ENCODE assay signal across 16 cellular contexts in the genomic region with DNA sequence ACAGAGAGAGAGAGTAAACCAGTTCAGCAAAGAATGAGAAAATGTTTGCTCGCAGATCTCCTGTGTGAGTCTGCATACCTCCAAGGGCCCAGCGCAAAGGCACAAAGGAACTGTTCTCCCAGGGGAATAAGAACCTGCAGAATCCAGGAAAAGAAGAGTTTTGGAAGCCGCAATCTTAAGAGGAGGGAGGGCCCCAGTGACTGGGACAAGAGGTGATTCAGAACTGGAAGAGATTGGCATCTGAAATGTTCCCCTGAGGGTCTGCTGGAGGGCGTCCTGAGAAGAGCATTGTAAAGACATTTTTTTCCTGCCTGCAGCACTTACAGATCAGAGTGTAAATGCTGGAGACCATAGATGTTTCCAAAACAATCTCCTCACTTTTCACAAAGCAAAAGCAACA. TPM values are rescaled to one million over a fixed set of nuclear protein-coding genes. Genes with fewer than 3 reads are reported as not detected.
A peak's percentile ranks its signal among the peaks of the same experiment; 100 is the strongest.
DNase-seq lines count a peak whose midpoint lies in the region; ATAC-seq and TF ChIP-seq lines count a peak whose summit lies in the region.
"Had no signal": no experiment of that assay in that cellular context is flagged by ENCODE, and none has a peak within 500 bp of the region (broad histone marks: within the 10 kb centered on the region; RNA-seq: fewer than 3 reads in every experiment).

No MANE protein-coding gene starts in this region.

- no peak for TF ChIP-seq EP300 in transverse colon (IDR thresholded peaks at IDR 0.05; ENCODE audit: low read depth)

- H3K4me3 ChIP-seq in CD8-positive, alpha-beta T cell (ENCODE audit: low read depth, low read length), result no peak overlapping the region
- no peak overlapping the region for H3K4me3 ChIP-seq in mesendoderm (ENCODE audit: low read length)
- no peak overlapping the region for H3K4me3 ChIP-seq in neuronal stem cell (ENCODE audit: low read length in 2 of 2)
- H3K4me3 ChIP-seq in transverse colon, result no peak overlapping the region
- H3K4me3 ChIP-seq: A549 had no signal

- peak overlapping the region; percentile 14 for H3K27ac Mint-ChIP-seq in CD8-positive, alpha-beta T cell
- H3K27ac Mint-ChIP-seq: CD4-positive, alpha-beta memory T cell; HFFc6 had no signal

- H4K91ac ChIP-seq in neuronal stem cell (ENCODE audit: low read depth, low read length, poor library complexity), result no peak overlapping the region

- H2AK5ac ChIP-seq in mesendoderm (ENCODE audit: low read length) (no peak overlapping the region), neuronal stem cell (ENCODE audit: low read depth, low read length) (no peak overlapping the region)

- TF ChIP-seq CTCF in CD8-positive, alpha-beta T cell (IDR thresholded peaks at IDR 0.05), result no peak
- TF ChIP-seq CTCF in transverse colon (IDR thresholded peaks at IDR 0.05), result no peak

- H3K9me3 ChIP-seq in CD8-positive, alpha-beta T cell (ENCODE audit: low read length), result no peaks in the 10 kb centered on the region
- H3K9me3 ChIP-seq in neuronal stem cell (replicated peaks in 1 of 2; ENCODE audit: control insufficient read depth in 2 of 2, insufficient read depth in 1 of 2, low read depth in 1 of 2, low read length in 2 of 2) (peaks cover 0 to 2% of the 10 kb centered on the region in 2 donors), transverse colon (no peaks in the 10 kb centered on the region)
- H3K9me3 ChIP-seq: A549, BE2C, Caco-2 had no signal

- CTCF ChIA-PET in CD8-positive, alpha-beta T cell (lab: Charles Lee), result no interaction called here

- H3K9ac ChIP-seq in mesendoderm (ENCODE audit: low read length) (no peak overlapping the region), neuronal stem cell (ENCODE audit: low read depth, low read length, poor library complexity) (no peak overlapping the region)

- peaks cover 15% of the 10 kb centered on the region for H3K79me1 ChIP-seq in mesendoderm (ENCODE audit: low read length)
- H3K79me1 ChIP-seq in neuronal stem cell (ENCODE audit: low read depth, low read length), result peaks cover 2% of the 10 kb centered on the region

- H3K18ac ChIP-seq in mesendoderm (ENCODE audit: low read length) (no peak overlapping the region), neuronal stem cell (ENCODE audit: low read length) (no peak overlapping the region)

- H2BK12ac ChIP-seq in neuronal stem cell (ENCODE audit: low read length), result no peak overlapping the region

- in situ Hi-C loops in transverse colon (cut with MboI; ENCODE audit: low pct_ligation_motif_present in 1 of 4, low pct_unique_long_range_greater_than_20kb in 1 of 4, low sequenced_read_pairs in 3 of 4), result loop anchor here in 3 of 4 donors (25.0 kb wide), 1 partner anchor 696 kb away; no protein-coding TSS in a partner anchor

- peaks cover 20% of the 10 kb centered on the region for H3K36me3 ChIP-seq in CD8-positive, alpha-beta T cell (ENCODE audit: insufficient read depth, low read length)
- H3K36me3 ChIP-seq in mesendoderm (ENCODE audit: control insufficient read depth, insufficient read depth, low read length) (peaks cover 7% of the 10 kb centered on the region), neuronal stem cell (replicated peaks in 1 of 2; ENCODE audit: control insufficient read depth in 2 of 2, insufficient read depth in 2 of 2, low read length in 2 of 2) (peaks cover 35 to 94% of the 10 kb centered on the region in 2 donors), transverse colon (peaks cover 0 to 43% (median 16%) of the 10 kb centered on the region in 4 donors)

- no peak overlapping the region for H3K4ac ChIP-seq in mesendoderm (ENCODE audit: low read depth, low read length)
- H3K4ac ChIP-seq in neuronal stem cell (ENCODE audit: low read length), result no peak overlapping the region

- no peak overlapping the region for H4K5ac ChIP-seq in mesendoderm (ENCODE audit: low read length)

- H3K4me2 ChIP-seq in mesendoderm (ENCODE audit: low read length), result no peak overlapping the region
- H3K4me2 ChIP-seq in neuronal stem cell (ENCODE audit: insufficient read depth, low read length, poor library complexity, severe bottlenecking), result no peak overlapping the region
- H3K4me2 ChIP-seq: A549 had no signal

- H2BK120ac ChIP-seq in mesendoderm (ENCODE audit: low read depth, low read length) (no peak overlapping the region), neuronal stem cell (ENCODE audit: low read depth, low read length) (no peak overlapping the region)

- no peak overlapping the region for H3K4me3 Mint-ChIP-seq in CD8-positive, alpha-beta T cell
- H3K4me3 Mint-ChIP-seq: CD4-positive, alpha-beta memory T cell; HFFc6 had no signal

- H3K79me2 ChIP-seq in mesendoderm (ENCODE audit: control insufficient read depth, insufficient read depth, low read length), result peaks cover 21% of the 10 kb centered on the region

- H3K23ac ChIP-seq in mesendoderm (ENCODE audit: low read length) (no peak overlapping the region), neuronal stem cell (ENCODE audit: low read depth, low read length, poor library complexity) (no peak overlapping the region)

- TF ChIP-seq POLR2A in transverse colon (IDR thresholded peaks at IDR 0.05), result no peak

- H3K27ac ChIP-seq in CD8-positive, alpha-beta T cell (ENCODE audit: low read depth, low read length), result no peak overlapping the region
- no peak overlapping the region for H3K27ac ChIP-seq in mesendoderm (ENCODE audit: low read depth, low read length)
- H3K27ac ChIP-seq in neuronal stem cell (replicated peaks; ENCODE audit: low read length), result peak overlapping the region; percentile 77
- H3K27ac ChIP-seq in transverse colon, result no peak overlapping the region
- H3K27ac ChIP-seq: A549, C4-2B had no signal

- no peaks in the 10 kb centered on the region for H3K27me3 ChIP-seq in CD8-positive, alpha-beta T cell (ENCODE audit: insufficient read depth, low read length)
- no peaks in the 10 kb centered on the region for H3K27me3 ChIP-seq in mesendoderm (ENCODE audit: insufficient read depth, low read length, poor library complexity)
- H3K27me3 ChIP-seq in neuronal stem cell (ENCODE audit: control insufficient read depth in 3 of 3, insufficient read depth in 3 of 3, low read depth in 1 of 3, low read length in 3 of 3), result no peaks in the 10 kb centered on the region
- H3K27me3 ChIP-seq in transverse colon, result no peaks in the 10 kb centered on the region
- H3K27me3 ChIP-seq: BE2C had no signal

- H3K36me3 Mint-ChIP-seq in CD8-positive, alpha-beta T cell, result peaks cover 71% of the 10 kb centered on the region

- H2BK15ac ChIP-seq in mesendoderm (replicated peaks; ENCODE audit: low read depth) (no peak overlapping the region), neuronal stem cell (ENCODE audit: low read length) (no peak overlapping the region)

- no peaks in the 10 kb centered on the region for H3K27me3 Mint-ChIP-seq in CD8-positive, alpha-beta T cell (ENCODE audit: low read depth)
- H3K27me3 Mint-ChIP-seq: CD4-positive, alpha-beta memory T cell had no signal

- no peak overlapping the region for H2AFZ ChIP-seq in neuronal stem cell (ENCODE audit: low read length)

- no peak overlapping the region for H4K8ac ChIP-seq in mesendoderm (ENCODE audit: low read depth, low read length)
- no peak overlapping the region for H4K8ac ChIP-seq in neuronal stem cell (ENCODE audit: low read depth, low read length)

- no CpG with 5 or more reads among the region's 4 CpGs for WGBS in mesendoderm (ENCODE audit: extremely low coverage, insufficient coverage, low lambda C conversion rate)
- WGBS in neuronal stem cell (ENCODE audit: extremely low coverage in 2 of 2, insufficient read length in 2 of 2, insufficient replicate concordance in 1 of 2), 2 donors, result no CpG with 5 or more reads among the region's 4 CpGs
- WGBS in transverse colon (ENCODE audit: low coverage in 1 of 2), 2 donors, result 92 to 100% methylated on average over 2 to 4 of the region's 4 CpGs

- peaks cover 17% of the 10 kb centered on the region for H3K4me1 ChIP-seq in CD8-positive, alpha-beta T cell (ENCODE audit: insufficient read depth, low read length)
- H3K4me1 ChIP-seq in mesendoderm (ENCODE audit: control insufficient read depth, low read depth, low read length) (peaks cover 4% of the 10 kb centered on the region), neuronal stem cell (ENCODE audit: control insufficient read depth in 2 of 2, insufficient read depth in 1 of 2, low read depth in 1 of 2, low read length in 2 of 2) (peaks cover 3 to 20% of the 10 kb centered on the region in 2 donors), transverse colon (peaks cover 6 to 29% (median 8%) of the 10 kb centered on the region in 4 donors)
- H3K4me1 ChIP-seq: BE2C had no signal

- H2BK5ac ChIP-seq in mesendoderm (ENCODE audit: low read length), result no peak overlapping the region
- no peak overlapping the region for H2BK5ac ChIP-seq in neuronal stem cell (ENCODE audit: low read length)

- no peak for ATAC-seq in CD8-positive, alpha-beta T cell
- ATAC-seq in HG03280 (IDR thresholded peaks at IDR 0.05; ENCODE audit: unreplicated experiment), result no peak
- ATAC-seq in HG02884 (IDR thresholded peaks at IDR 0.05; ENCODE audit: unreplicated experiment), result no peak
- ATAC-seq: A549 had no signal

- peaks cover 28% of the 10 kb centered on the region for H3K4me1 Mint-ChIP-seq in CD8-positive, alpha-beta T cell (ENCODE audit: low read depth)

- POLR2A ChIA-PET in CD8-positive, alpha-beta T cell (lab: Charles Lee), result no interaction called here

- DNase-seq in CD8-positive, alpha-beta T cell, result no peak
- DNase-seq in ELF-1 (ENCODE audit: low read depth, low spot score) (peak; percentile 73), mesendoderm (peak; percentile 41), neuronal stem cell (ENCODE audit: low spot score) (no peak), transverse colon (no peak)
- DNase-seq: BE2C; Caco-2; CD4-positive, alpha-beta memory T cell; DND-41; GF-D8; HCEC 1CT; HFFc6 had no signal

- no peaks in the 10 kb centered on the region for H3K9me3 Mint-ChIP-seq in CD8-positive, alpha-beta T cell
- H3K9me3 Mint-ChIP-seq: HFFc6 had no signal

- no peak overlapping the region for H3K56ac ChIP-seq in mesendoderm (ENCODE audit: low read length)

- H3K14ac ChIP-seq in neuronal stem cell (ENCODE audit: low read length), result no peak overlapping the region

- intact Hi-C loops in CD8-positive, alpha-beta T cell (cut with DNase I, micrococcal nuclease), result no loop called here
- intact Hi-C loops in transverse colon (cut with DNase I; ENCODE audit: low total_unique reads), result no loop called here

RNA-seq across cellular contexts. Expression of a gene that starts 6.1 kb away (rescaled TPM):
- 10 to 100 TPM; 32.2 to 35.1 TPM for total RNA-seq in CD8-positive, alpha-beta T cell
- 42.0 TPM for polyA plus RNA-seq in mesendoderm (2013, experiment 1 of 2)
- polyA plus RNA-seq in mesendoderm (2013, experiment 2 of 2), result 45.1 TPM
- polyA plus RNA-seq in neuronal stem cell (2013, experiment 1 of 2), result 39.4 TPM
- 39.6 TPM for polyA plus RNA-seq in neuronal stem cell (2013, experiment 2 of 2)
- 10 to 100 TPM; 24.7 to 86.0 (median 35.5) TPM for total RNA-seq in transverse colon

RNA-seq across cellular contexts. Expression of a gene that starts 34.7 kb away (rescaled TPM):
- total RNA-seq in CD8-positive, alpha-beta T cell, result 10 to 100 TPM; 16.0 to 16.9 TPM
- 80.1 TPM for polyA plus RNA-seq in mesendoderm (2013, experiment 1 of 2)
- polyA plus RNA-seq in mesendoderm (2013, experiment 2 of 2), result 73.8 TPM
- 58.7 TPM for polyA plus RNA-seq in neuronal stem cell (2013, experiment 1 of 2)
- polyA plus RNA-seq in neuronal stem cell (2013, experiment 2 of 2), result 63.6 TPM
- 10 to 100 TPM in 2 of 4 donors, 1 to 10 TPM in 2; 4.9 to 12.7 (median 8.5) TPM for total RNA-seq in transverse colon

RNA-seq across cellular contexts. Expression of a gene that starts 35.0 kb away (rescaled TPM):
- 10 to 100 TPM; 84.0 to 86.3 TPM for total RNA-seq in CD8-positive, alpha-beta T cell
- 181 TPM for polyA plus RNA-seq in mesendoderm (2013, experiment 1 of 2)
- 174 TPM for polyA plus RNA-seq in mesendoderm (2013, experiment 2 of 2)
- 156 TPM for polyA plus RNA-seq in neuronal stem cell (2013, experiment 1 of 2)
- polyA plus RNA-seq in neuronal stem cell (2013, experiment 2 of 2), result 159 TPM
- total RNA-seq in transverse colon, result 10 to 100 TPM in 3 of 4 donors, 1 to 10 TPM in 1; 2.8 to 42.9 (median 29.8) TPM

RNA-seq across cellular contexts. Expression of a gene that starts 35.3 kb away (rescaled TPM):
- total RNA-seq in CD8-positive, alpha-beta T cell, result under 1 TPM; 0.47 to 0.76 TPM
- polyA plus RNA-seq in mesendoderm (2013, experiment 1 of 2), result 0.91 TPM
- polyA plus RNA-seq in mesendoderm (2013, experiment 2 of 2), result 0.88 TPM
- 4.7 TPM for polyA plus RNA-seq in neuronal stem cell (2013, experiment 1 of 2)
- 6.0 TPM for polyA plus RNA-seq in neuronal stem cell (2013, experiment 2 of 2)
- total RNA-seq in transverse colon, result 1 to 10 TPM in 1 of 4 donors, under 1 TPM in 1, not detected in 2; 0.32 to 5.6 TPM

RNA-seq across cellular contexts. Expression of a gene that starts 54.5 kb away (rescaled TPM):
- total RNA-seq in CD8-positive, alpha-beta T cell, result 1 to 10 TPM; 2.5 to 2.8 TPM
- 100 TPM for polyA plus RNA-seq in mesendoderm (2013, experiment 1 of 2)
- polyA plus RNA-seq in mesendoderm (2013, experiment 2 of 2), result 102 TPM
- polyA plus RNA-seq in neuronal stem cell (2013, experiment 1 of 2), result 90.2 TPM
- 85.5 TPM for polyA plus RNA-seq in neuronal stem cell (2013, experiment 2 of 2)
- total RNA-seq in transverse colon, result 10 to 100 TPM in 1 of 4 donors, 1 to 10 TPM in 2, not detected in 1; 5.6 to 13.0 (median 8.9) TPM

Comparison
In these comparisons a context has a peak if more than half of its experiments do, and no peak if none do; other contexts are left out.
1. DNase-seq: peak in ELF-1 (single experiment) and mesendoderm (single experiment); none in CD8-positive, alpha-beta T cell (0 of 7), neuronal stem cell (single experiment) and transverse colon (single experiment).